ENCODE assay signal across 8 cellular contexts in the genomic region with DNA sequence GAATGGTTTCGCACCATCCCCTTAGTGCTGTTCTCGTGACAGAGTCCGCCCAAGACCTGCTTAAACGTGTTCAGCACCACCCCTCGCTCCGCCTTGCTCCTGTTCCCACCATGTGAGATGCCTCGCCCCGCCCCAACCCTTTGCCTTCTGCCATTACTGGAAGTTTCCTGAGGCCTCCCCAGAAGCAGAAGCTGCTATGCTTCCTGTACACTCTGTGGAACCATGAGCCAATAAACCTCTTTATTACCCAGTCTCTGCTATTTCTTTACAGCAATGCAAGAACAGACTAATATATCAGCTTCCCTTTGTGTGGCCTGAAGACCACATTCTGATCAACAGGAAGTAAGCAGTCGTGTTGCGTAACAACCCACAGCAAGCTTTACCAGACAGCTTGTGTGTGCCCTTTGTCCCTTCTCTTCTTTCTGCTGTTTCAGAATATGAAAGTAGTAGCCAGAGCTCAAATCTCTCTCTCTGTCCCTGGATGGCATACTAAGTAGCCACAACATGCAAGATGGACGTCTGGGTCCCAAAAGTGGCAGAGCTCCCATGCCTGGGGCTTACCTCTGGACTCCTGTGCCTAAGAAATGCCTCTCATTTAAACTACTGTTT.
DNase-seq lines count a peak whose midpoint lies in the region; ATAC-seq and TF ChIP-seq lines count a peak whose summit lies in the region.

No MANE protein-coding gene starts in this region.

- no peaks in the 10 kb centered on the region for H4K20me1 ChIP-seq in DND-41 (ENCODE audit: insufficient read depth, low read length)

- DNase-seq in DND-41 (peak; percentile 79), HPDE6-E6E7 (ENCODE audit: extremely low spot score) (peak; percentile 38), medulla oblongata (ENCODE audit: extremely low spot score) (peak; percentile 85), OCI-M2 (lab: John Stamatoyannopoulos, UW; ENCODE audit: unreplicated experiment) (no peak)
- DNase-seq in central memory CD4-positive, alpha-beta T cell: peak; percentile 85
- DNase-seq in stimulated activated CD8-positive, alpha-beta memory T cell treated with anti-CD3 and anti-CD28 coated beads, Interleukin-4, amount 100 ng/mL, for 1 hour (ENCODE audit: low read depth in 2 of 2, low spot score in 1 of 2): peak; percentile 63 to 69

- H3K27ac ChIP-seq in DND-41 (ENCODE audit: low read length): peak overlapping the region; percentile 78

- no peaks in the 10 kb centered on the region for H3K27me3 ChIP-seq in DND-41 (ENCODE audit: insufficient read depth, low read length, poor library complexity)

- H3K36me3 ChIP-seq in DND-41 (ENCODE audit: insufficient read depth, low read length): peaks cover 7% of the 10 kb centered on the region; the same call in 1 of the 2 replicates

- no peaks in the 10 kb centered on the region for H3K9me3 ChIP-seq in DND-41 (ENCODE audit: insufficient read depth, low read length, severe bottlenecking)

- TF ChIP-seq CTCF in DND-41 (IDR thresholded peaks at IDR 0.05; ENCODE audit: borderline replicate concordance, extremely low read depth, low read length, poor library complexity, severe bottlenecking): no peak

- peak overlapping the region; percentile 16 for H3K4me2 ChIP-seq in DND-41 (ENCODE audit: insufficient read depth, low read length)

- H3K4me3 ChIP-seq in DND-41 (ENCODE audit: low read depth in 1 of 2, low read length in 2 of 2): peak overlapping the region in 1 of 2 experiments; percentile 7; a peak in 1 of 4 replicates

- H2AFZ ChIP-seq in DND-41 (ENCODE audit: low read depth, low read length): peak overlapping the region; percentile 63

- H3K9ac ChIP-seq in DND-41 (ENCODE audit: low read depth, low read length): peak overlapping the region; percentile 45

- H3K4me1 ChIP-seq in DND-41 (ENCODE audit: insufficient read depth, low read length): peaks cover 39% of the 10 kb centered on the region

- H3K79me2 ChIP-seq in DND-41 (ENCODE audit: insufficient read depth, low read length): no peaks in the 10 kb centered on the region

- peak; percentile 81 for ATAC-seq in DND-41 (ENCODE audit: insufficient read depth, low read depth)
- peak; percentile 74 for ATAC-seq in activated CD4-positive, CD25-positive, alpha-beta regulatory T cell treated with anti-CD3 and anti-CD28 coated beads, Interleukin-2, amount 50 U/mL, for 24 hours
- ATAC-seq in HG02852 (IDR thresholded peaks at IDR 0.05; ENCODE audit: unreplicated experiment): no peak
